In the genomic region with DNA sequence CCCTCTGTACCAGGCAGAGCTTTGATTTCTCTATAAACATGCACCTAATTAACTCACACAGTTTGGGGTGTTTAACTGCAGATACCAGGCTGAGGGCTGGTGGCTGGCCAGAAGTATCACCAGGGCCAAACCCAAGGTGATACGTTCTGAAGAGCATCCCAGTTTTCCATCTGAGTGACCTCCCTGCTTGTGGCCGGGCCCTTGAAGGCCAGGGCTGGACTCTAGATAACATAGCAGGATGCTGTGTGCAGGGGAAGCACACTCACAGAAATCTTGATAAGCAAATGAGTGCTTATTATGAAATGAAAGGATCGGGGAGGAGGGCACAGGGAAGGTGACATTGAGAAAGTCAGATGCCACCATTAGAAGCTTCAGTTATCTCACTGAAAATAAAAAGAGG, we compare ENCODE assay signal across 20 cellular contexts.
DNase-seq lines count a peak whose midpoint lies in the region; ATAC-seq, FAIRE-seq and TF ChIP-seq lines count a peak whose summit lies in the region.
"Had no signal": no experiment of that assay in that cellular context is flagged by ENCODE, and none has a peak within 500 bp of the region (broad histone marks: within the 10 kb centered on the region; RNA-seq: fewer than 3 reads in every experiment).

No MANE protein-coding gene starts in this region.

- H3K27ac ChIP-seq in SK-N-SH (ENCODE audit: low read depth in 2 of 2, low read length in 1 of 2): no peak overlapping the region
- H3K27ac ChIP-seq in neuronal stem cell (replicated peaks; ENCODE audit: low read length): no peak overlapping the region
- no peak overlapping the region for H3K27ac ChIP-seq in uterus
- H3K27ac ChIP-seq: GM23248 had no signal

- peaks cover 0 to 5% of the 10 kb centered on the region in 2 experiments; a peak in 1 of 4 replicates for H3K4me1 ChIP-seq in SK-N-SH (ENCODE audit: control insufficient read depth in 1 of 2, insufficient read depth in 2 of 2, low read depth in 1 of 2, low read length in 1 of 2)
- H3K4me1 ChIP-seq in neuronal stem cell (ENCODE audit: control insufficient read depth in 2 of 2, insufficient read depth in 1 of 2, low read depth in 1 of 2, low read length in 2 of 2): peaks cover 0 to 5% of the 10 kb centered on the region in 2 donors
- no peaks in the 10 kb centered on the region for H3K4me1 ChIP-seq in uterus

- no peak for TF ChIP-seq RAD21 in SK-N-SH (IDR thresholded peaks at IDR 0.05; ENCODE audit: low read length)

- H3K18ac ChIP-seq in neuronal stem cell (ENCODE audit: low read length): peak overlapping the region; percentile 2

- 11% methylated on average over 3 of the region's 3 CpGs for WGBS in SK-N-SH (ENCODE audit: low lambda C conversion rate)
- WGBS in neuronal stem cell (ENCODE audit: extremely low coverage in 2 of 2, insufficient read length in 2 of 2, insufficient replicate concordance in 1 of 2), 2 donors: no CpG with 5 or more reads among the region's 3 CpGs

- H3K4me2 ChIP-seq in SK-N-SH: no peak overlapping the region
- H3K4me2 ChIP-seq in neuronal stem cell (ENCODE audit: insufficient read depth, low read length, poor library complexity, severe bottlenecking): no peak overlapping the region

- H2AK5ac ChIP-seq in neuronal stem cell (ENCODE audit: low read depth, low read length): no peak overlapping the region

- H3F3A ChIP-seq in SK-N-SH (replicated peaks; ENCODE audit: insufficient read depth): no peaks in the 10 kb centered on the region

- no peaks in the 10 kb centered on the region for H3K79me1 ChIP-seq in neuronal stem cell (ENCODE audit: low read depth, low read length)

- no peak for FAIRE-seq in D721Med (lab: Jason Lieb, UNC)
- FAIRE-seq: GM12878, GM19239, H1 had no signal

- no peak overlapping the region for H2AFZ ChIP-seq in SK-N-SH (ENCODE audit: low read depth)
- H2AFZ ChIP-seq in neuronal stem cell (ENCODE audit: low read length): no peak overlapping the region
- H2AFZ ChIP-seq: GM23248 had no signal

- no peaks in the 10 kb centered on the region for H3K36me3 Mint-ChIP-seq in nephron progenitor cell (ENCODE audit: low read depth)
- H3K36me3 Mint-ChIP-seq: CD4-positive, alpha-beta memory T cell had no signal

- H2BK12ac ChIP-seq in neuronal stem cell (ENCODE audit: low read length): no peak overlapping the region

- H3K4me3 ChIP-seq in SK-N-SH (ENCODE audit: low read depth in 2 of 2, low read length in 1 of 2) (no peak overlapping the region), neuronal stem cell (ENCODE audit: low read length in 2 of 2) (no peak overlapping the region), uterus (no peak overlapping the region)
- H3K4me3 ChIP-seq: GM12878, GM23248 had no signal

- DNase-seq in NCI-H69 (lab: John Stamatoyannopoulos, UW): peak; percentile 39
- peak; percentile 22 for DNase-seq in SK-N-SH
- DNase-seq in nephron progenitor cell: no peak
- DNase-seq in neuronal stem cell (ENCODE audit: low spot score): no peak
- no peak for DNase-seq in D721Med (ENCODE audit: insufficient read length, low spot score)
- DNase-seq in NCI-H2196 treated with DMSO at 0.1 percent for 48 hours (lab: John Stamatoyannopoulos, UW; ENCODE audit: unreplicated experiment): no peak
- DNase-seq in uterus: no peak
- DNase-seq: Calu3; CD4-positive, alpha-beta memory T cell; COR-L47; DMS153; DND-41; GDM1; GM23248; H7; HCEC 1CT had no signal

- no peaks in the 10 kb centered on the region for H3K79me2 ChIP-seq in SK-N-SH (ENCODE audit: insufficient read depth)

- no peak for TF ChIP-seq EP300 in SK-N-SH (IDR thresholded peaks at IDR 0.05; ENCODE audit: borderline replicate concordance in 1 of 2, low read depth in 1 of 2, low read length in 1 of 2)

- CTCF ChIA-PET in SK-N-SH (lab: Yijun Ruan, JAX): interaction anchor here (0.9 kb wide), 1 partner anchor 61 kb away, joined by 3 read pairs; no protein-coding TSS in a partner anchor

- no peak overlapping the region for H3K4ac ChIP-seq in neuronal stem cell (ENCODE audit: low read length)

- POLR2A ChIA-PET in SK-N-SH (lab: Yijun Ruan, JAX): no interaction called here

- TF ChIP-seq CTCF in SK-N-SH (IDR thresholded peaks at IDR 0.05) (no peak), nephron progenitor cell (IDR thresholded peaks at IDR 0.05) (no peak), D721Med (IDR thresholded peaks at IDR 0.05; ENCODE audit: insufficient read depth, missing control alignments) (no peak), uterus (IDR thresholded peaks at IDR 0.05) (no peak)

- H2BK15ac ChIP-seq in neuronal stem cell (ENCODE audit: low read length): no peak overlapping the region

- no peak for TF ChIP-seq POLR2A in uterus (IDR thresholded peaks at IDR 0.05)

- H3K4me3 Mint-ChIP-seq in nephron progenitor cell: no peak overlapping the region
- H3K4me3 Mint-ChIP-seq: CD4-positive, alpha-beta memory T cell had no signal

- H3K23ac ChIP-seq in neuronal stem cell (ENCODE audit: low read depth, low read length, poor library complexity): no peak overlapping the region

- H3K9me2 ChIP-seq in SK-N-SH: no peaks in the 10 kb centered on the region

- H4K8ac ChIP-seq in neuronal stem cell (ENCODE audit: low read depth, low read length): no peak overlapping the region

- peak overlapping the region; percentile 7 for H3K27ac Mint-ChIP-seq in nephron progenitor cell
- H3K27ac Mint-ChIP-seq: CD4-positive, alpha-beta memory T cell had no signal

- no peak overlapping the region for H2BK120ac ChIP-seq in neuronal stem cell (ENCODE audit: low read depth, low read length)

- H3K9me3 Mint-ChIP-seq in nephron progenitor cell: no peaks in the 10 kb centered on the region

- H4K20me1 ChIP-seq in SK-N-SH (ENCODE audit: insufficient read depth): no peaks in the 10 kb centered on the region

- H3K27me3 Mint-ChIP-seq in nephron progenitor cell (ENCODE audit: low read depth, poor library complexity): no peaks in the 10 kb centered on the region
- H3K27me3 Mint-ChIP-seq: CD4-positive, alpha-beta memory T cell had no signal

- H3K14ac ChIP-seq in neuronal stem cell (ENCODE audit: low read length): no peak overlapping the region

- no peak overlapping the region for H2BK5ac ChIP-seq in neuronal stem cell (ENCODE audit: low read length)

- no peaks in the 10 kb centered on the region for H3K36me3 ChIP-seq in SK-N-SH (replicated peaks in 1 of 2; ENCODE audit: control insufficient read depth in 1 of 2, insufficient read depth in 2 of 2, low read length in 1 of 2)
- H3K36me3 ChIP-seq in neuronal stem cell (replicated peaks in 1 of 2; ENCODE audit: control insufficient read depth in 2 of 2, insufficient read depth in 2 of 2, low read length in 2 of 2): no peaks in the 10 kb centered on the region
- H3K36me3 ChIP-seq in uterus: no peaks in the 10 kb centered on the region

- H3K9ac ChIP-seq in SK-N-SH (no peak overlapping the region), neuronal stem cell (ENCODE audit: low read depth, low read length, poor library complexity) (no peak overlapping the region)
- H3K9ac ChIP-seq: GM23248 had no signal

- no peak for ATAC-seq in HG03571 (IDR thresholded peaks at IDR 0.05; ENCODE audit: unreplicated experiment)
- ATAC-seq: GM12878 had no signal

- H3K27me3 ChIP-seq in SK-N-SH (ENCODE audit: insufficient read depth): no peaks in the 10 kb centered on the region
- H3K27me3 ChIP-seq in neuronal stem cell (ENCODE audit: control insufficient read depth in 3 of 3, insufficient read depth in 3 of 3, low read depth in 1 of 3, low read length in 3 of 3): no peaks in the 10 kb centered on the region
- no peaks in the 10 kb centered on the region for H3K27me3 ChIP-seq in uterus

- peaks cover 42% of the 10 kb centered on the region for H3K4me1 Mint-ChIP-seq in nephron progenitor cell
- H3K4me1 Mint-ChIP-seq: CD4-positive, alpha-beta memory T cell had no signal

- no peaks in the 10 kb centered on the region for H3K9me3 ChIP-seq in SK-N-SH
- H3K9me3 ChIP-seq in neuronal stem cell (replicated peaks in 1 of 2; ENCODE audit: control insufficient read depth in 2 of 2, insufficient read depth in 1 of 2, low read depth in 1 of 2, low read length in 2 of 2): no peaks in the 10 kb centered on the region
- H3K9me3 ChIP-seq in uterus: no peaks in the 10 kb centered on the region

- no peak overlapping the region for H4K91ac ChIP-seq in neuronal stem cell (ENCODE audit: low read depth, low read length, poor library complexity)

- intact Hi-C loops in uterus (cut with DNase I; ENCODE audit: low total_unique reads): no loop called here

TF ChIP-seq in SK-N-SH, 30 proteins besides CTCF, POLR2A, EP300 and RAD21:
- TF ChIP-seq REST (IDR thresholded peaks at IDR 0.05; ENCODE audit: low read depth, low read length): no peak
- peak; percentile 62 for TF ChIP-seq GATA2 (CRISPR knock-in tag; IDR thresholded peaks at IDR 0.05)
- TF ChIP-seq POLR2AphosphoS5 (IDR thresholded peaks at IDR 0.05; ENCODE audit: low read depth, low read length): no peak

Comparison
In these comparisons a context has a peak if more than half of its experiments do, and no peak if none do; other contexts are left out.
1. DNase-seq: peak in NCI-H69 (single experiment) and SK-N-SH (single experiment); none in nephron progenitor cell (single experiment), neuronal stem cell (single experiment), D721Med (single experiment), NCI-H2196 treated with DMSO at 0.1 percent for 48 hours (single experiment) and uterus (0 of 2).